8 cellular contexts compared by ENCODE assay signal in the genomic region with DNA sequence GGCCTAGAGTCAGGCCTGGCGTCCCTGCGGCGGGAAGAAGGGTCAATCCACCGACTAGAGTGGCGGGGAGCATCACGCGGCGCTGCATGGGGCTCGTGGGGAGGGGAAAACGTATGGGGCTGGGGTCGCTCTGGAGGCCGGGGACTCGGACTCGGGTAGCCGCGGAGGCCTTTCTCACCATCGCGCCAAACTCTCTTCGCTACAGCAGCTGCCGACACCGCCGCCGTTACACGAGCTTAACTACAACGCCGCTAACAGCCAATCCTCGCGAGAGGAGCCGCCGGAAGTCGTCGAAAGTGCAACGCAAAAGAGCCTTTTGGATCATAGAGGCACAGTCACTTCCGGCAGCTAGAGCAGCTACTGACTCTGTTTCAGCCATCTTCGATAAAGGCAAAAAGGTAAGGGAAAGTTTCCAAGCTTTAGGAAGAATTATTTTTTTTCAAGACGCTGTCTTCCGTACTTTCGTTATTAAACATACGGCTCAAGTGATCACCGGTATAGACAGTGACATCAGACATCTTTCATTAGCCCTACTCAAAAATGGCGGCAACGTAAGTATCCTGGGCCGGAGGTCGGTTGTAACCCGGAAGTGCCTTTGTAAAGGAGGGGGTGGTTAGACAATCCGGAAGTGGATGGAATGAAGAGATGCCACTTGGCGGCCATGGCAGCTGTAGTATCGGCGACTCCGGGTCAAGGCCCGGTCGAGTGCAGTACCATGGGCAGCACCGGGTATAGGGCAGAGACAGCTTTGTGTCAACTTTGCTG. TPM values are rescaled to one million over a fixed set of nuclear protein-coding genes. Genes with fewer than 3 reads are reported as not detected.
DNase-seq lines count a peak whose midpoint lies in the region; FAIRE-seq and TF ChIP-seq lines count a peak whose summit lies in the region.

A gene (minus strand): TSS at position 247 of the 765 bp plus-strand sequence. CDS start 66 bp downstream, at position 181.
A gene with protein sequence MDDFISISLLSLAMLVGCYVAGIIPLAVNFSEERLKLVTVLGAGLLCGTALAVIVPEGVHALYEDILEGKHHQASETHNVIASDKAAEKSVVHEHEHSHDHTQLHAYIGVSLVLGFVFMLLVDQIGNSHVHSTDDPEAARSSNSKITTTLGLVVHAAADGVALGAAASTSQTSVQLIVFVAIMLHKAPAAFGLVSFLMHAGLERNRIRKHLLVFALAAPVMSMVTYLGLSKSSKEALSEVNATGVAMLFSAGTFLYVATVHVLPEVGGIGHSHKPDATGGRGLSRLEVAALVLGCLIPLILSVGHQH (plus strand): TSS at position 640 of the 765 bp plus-strand sequence. CDS start 678 bp downstream, outside the sequence.

- peak within 1 kb of the TSS; percentile 87 for H2BK5ac ChIP-seq in neuronal stem cell (ENCODE audit: low read length)

- peaks cover 7 to 10% of the 10 kb centered on the region in 2 donors for H3K4me1 ChIP-seq in neuronal stem cell (ENCODE audit: control insufficient read depth in 2 of 2, insufficient read depth in 1 of 2, low read depth in 1 of 2, low read length in 2 of 2)

- peak within 1 kb of the TSS; percentile 89 for H3K4me3 Mint-ChIP-seq in activated naive CD4-positive, alpha-beta T cell treated with anti-CD3 and anti-CD28 coated beads for 36 hours

- peak within 1 kb of the TSS; percentile 99 for H3K9ac ChIP-seq in neuronal stem cell (ENCODE audit: low read depth, low read length, poor library complexity)

- peak within 1 kb of the TSS; percentile 88 for H2AK5ac ChIP-seq in neuronal stem cell (ENCODE audit: low read depth, low read length)

- no CpG with 5 or more reads among the region's 53 CpGs for WGBS in neuronal stem cell (ENCODE audit: extremely low coverage in 2 of 2, insufficient read length in 2 of 2, insufficient replicate concordance in 1 of 2), 2 donors

- peak within 1 kb of the TSS; percentile 66 for H2BK120ac ChIP-seq in neuronal stem cell (ENCODE audit: low read depth, low read length)

- CTCF ChIA-PET in activated naive CD4-positive, alpha-beta T cell treated with anti-CD3 and anti-CD28 coated beads for 36 hours (lab: Charles Lee): interaction anchor here (0.7 to 3.7 kb wide), 3 partner anchors 62 to 1011 kb away, joined by 3 to 19 read pairs (median 4); no protein-coding TSS in a partner anchor

- H4K8ac ChIP-seq in neuronal stem cell (ENCODE audit: low read depth, low read length): no peak within 1 kb of the TSS

- H3K27ac ChIP-seq in neuronal stem cell (replicated peaks; ENCODE audit: low read length): peak within 1 kb of the TSS; percentile 72

- TF ChIP-seq CTCF in HFF-Myc (IDR thresholded peaks at IDR 0.05; ENCODE audit: low read depth, low read length, missing control alignments) (no peak), subcutaneous adipose tissue (IDR thresholded peaks at IDR 0.05; ENCODE audit: low read depth) (no peak)

- peak within 1 kb of the TSS; percentile 81 for H3K4me2 ChIP-seq in neuronal stem cell (ENCODE audit: insufficient read depth, low read length, poor library complexity, severe bottlenecking)

- H3K36me3 Mint-ChIP-seq in activated naive CD4-positive, alpha-beta T cell treated with anti-CD3 and anti-CD28 coated beads for 36 hours (ENCODE audit: low read depth): peaks cover 40% of the 10 kb centered on the region

- H3K4me3 ChIP-seq in HFF-Myc (replicated peaks; ENCODE audit: low read depth, low read length) (peak within 1 kb of the TSS; percentile 96), neuronal stem cell (ENCODE audit: low read length in 2 of 2) (peak within 1 kb of the TSS; percentile 76 to 99)

- H3K27me3 ChIP-seq in neuronal stem cell (ENCODE audit: control insufficient read depth in 3 of 3, insufficient read depth in 3 of 3, low read depth in 1 of 3, low read length in 3 of 3): no peaks in the 10 kb centered on the region

- peak within 1 kb of the TSS; percentile 94 for H3K18ac ChIP-seq in neuronal stem cell (ENCODE audit: low read length)

- no peaks in the 10 kb centered on the region for H3K9me3 Mint-ChIP-seq in activated naive CD4-positive, alpha-beta T cell treated with anti-CD3 and anti-CD28 coated beads for 36 hours

- peak within 1 kb of the TSS; percentile 100 for H3K4ac ChIP-seq in neuronal stem cell (ENCODE audit: low read length)

- no peak for FAIRE-seq in frontal cortex (lab: Jason Lieb, UNC)

- no peak within 1 kb of the TSS for H4K91ac ChIP-seq in neuronal stem cell (ENCODE audit: low read depth, low read length, poor library complexity)

- H3K79me1 ChIP-seq in neuronal stem cell (ENCODE audit: low read depth, low read length): peaks cover 9% of the 10 kb centered on the region

- H3K14ac ChIP-seq in neuronal stem cell (ENCODE audit: low read length): peak within 1 kb of the TSS; percentile 94

- peaks cover 20 to 44% of the 10 kb centered on the region in 2 donors for H3K36me3 ChIP-seq in neuronal stem cell (replicated peaks in 1 of 2; ENCODE audit: control insufficient read depth in 2 of 2, insufficient read depth in 2 of 2, low read length in 2 of 2)

- peaks cover 66% of the 10 kb centered on the region for H3K4me1 Mint-ChIP-seq in activated naive CD4-positive, alpha-beta T cell treated with anti-CD3 and anti-CD28 coated beads for 36 hours (ENCODE audit: low read depth)

- intact Hi-C loops in activated naive CD4-positive, alpha-beta T cell treated with anti-CD3 and anti-CD28 coated beads for 36 hours (cut with micrococcal nuclease): loop anchor here (1.0 to 10.0 kb wide), 9 partner anchors 40 to 421 kb away; a partner anchor contains a TSS

- H2BK15ac ChIP-seq in neuronal stem cell (ENCODE audit: low read length): no peak within 1 kb of the TSS

- DNase-seq in GM03348 (ENCODE audit: low spot score) (peak; percentile 95), HFF-Myc (ENCODE audit: extremely low read depth, low read depth) (peak; percentile 87), NAMALWA (ENCODE audit: low spot score) (peak; percentile 94), SK-N-DZ (ENCODE audit: low spot score) (peak; percentile 98), frontal cortex (ENCODE audit: low spot score in 2 of 2) (peak; percentile 81 to 88), neuronal stem cell (ENCODE audit: low spot score) (peak; percentile 94)
- peak; percentile 97 for DNase-seq in activated naive CD4-positive, alpha-beta T cell treated with anti-CD3 and anti-CD28 coated beads for 36 hours

- H2BK12ac ChIP-seq in neuronal stem cell (ENCODE audit: low read length): no peak within 1 kb of the TSS

- peak within 1 kb of the TSS; percentile 86 for H2AFZ ChIP-seq in neuronal stem cell (ENCODE audit: low read length)

- no peaks in the 10 kb centered on the region for H3K9me3 ChIP-seq in neuronal stem cell (replicated peaks in 1 of 2; ENCODE audit: control insufficient read depth in 2 of 2, insufficient read depth in 1 of 2, low read depth in 1 of 2, low read length in 2 of 2)

- peak within 1 kb of the TSS; percentile 100 for H3K27ac Mint-ChIP-seq in activated naive CD4-positive, alpha-beta T cell treated with anti-CD3 and anti-CD28 coated beads for 36 hours

- peak within 1 kb of the TSS; percentile 92 for H3K23ac ChIP-seq in neuronal stem cell (ENCODE audit: low read depth, low read length, poor library complexity)

- H3K27me3 Mint-ChIP-seq in activated naive CD4-positive, alpha-beta T cell treated with anti-CD3 and anti-CD28 coated beads for 36 hours (ENCODE audit: low read depth): no peaks in the 10 kb centered on the region

RNA-seq across cellular contexts. Expression of the first gene that starts in this region (rescaled TPM):
- polyA plus RNA-seq in SK-N-DZ (2014; cell fraction: cytosol; rRNA removed): 257 and 343 TPM in 2 replicates
- polyA plus RNA-seq in SK-N-DZ (2014; cell fraction: nucleus; rRNA removed): 116 and 167 TPM in 2 replicates
- 100 to 1,000 TPM; 338 to 348 TPM for total RNA-seq in activated naive CD4-positive, alpha-beta T cell treated with anti-CD3 and anti-CD28 coated beads for 36 hours
- total RNA-seq in frontal cortex (106 TPM), subcutaneous adipose tissue (100 to 1,000 TPM in 1 of 4 donors, 10 to 100 TPM in 3; 47.1 to 116 (median 69.7) TPM)
- polyA plus RNA-seq in neuronal stem cell (2013, experiment 1 of 2): 316 TPM
- 325 TPM for polyA plus RNA-seq in neuronal stem cell (2013, experiment 2 of 2)

RNA-seq across cellular contexts. Expression of the second gene that starts in this region (rescaled TPM):
- 57.5 and 61.5 TPM in 2 replicates for polyA plus RNA-seq in SK-N-DZ (2014; cell fraction: cytosol; rRNA removed)
- polyA plus RNA-seq in SK-N-DZ (2014; cell fraction: nucleus; rRNA removed): 32.3 and 40.4 TPM in 2 replicates
- total RNA-seq in activated naive CD4-positive, alpha-beta T cell treated with anti-CD3 and anti-CD28 coated beads for 36 hours: 10 to 100 TPM; 53.4 to 54.5 TPM
- 118 TPM for total RNA-seq in frontal cortex
- polyA plus RNA-seq in neuronal stem cell (2013, experiment 1 of 2): 28.3 TPM
- 27.9 TPM for polyA plus RNA-seq in neuronal stem cell (2013, experiment 2 of 2)
- total RNA-seq in subcutaneous adipose tissue: 10 to 100 TPM; 50.2 to 64.1 (median 57.9) TPM

Comparison
In these comparisons a context has a peak if more than half of its experiments do, and no peak if none do; other contexts are left out.
1. Peak in every context shown above with its lines: DNase-seq, H3K4me3 ChIP-seq and H3K27ac ChIP-seq.